In the genomic region with DNA sequence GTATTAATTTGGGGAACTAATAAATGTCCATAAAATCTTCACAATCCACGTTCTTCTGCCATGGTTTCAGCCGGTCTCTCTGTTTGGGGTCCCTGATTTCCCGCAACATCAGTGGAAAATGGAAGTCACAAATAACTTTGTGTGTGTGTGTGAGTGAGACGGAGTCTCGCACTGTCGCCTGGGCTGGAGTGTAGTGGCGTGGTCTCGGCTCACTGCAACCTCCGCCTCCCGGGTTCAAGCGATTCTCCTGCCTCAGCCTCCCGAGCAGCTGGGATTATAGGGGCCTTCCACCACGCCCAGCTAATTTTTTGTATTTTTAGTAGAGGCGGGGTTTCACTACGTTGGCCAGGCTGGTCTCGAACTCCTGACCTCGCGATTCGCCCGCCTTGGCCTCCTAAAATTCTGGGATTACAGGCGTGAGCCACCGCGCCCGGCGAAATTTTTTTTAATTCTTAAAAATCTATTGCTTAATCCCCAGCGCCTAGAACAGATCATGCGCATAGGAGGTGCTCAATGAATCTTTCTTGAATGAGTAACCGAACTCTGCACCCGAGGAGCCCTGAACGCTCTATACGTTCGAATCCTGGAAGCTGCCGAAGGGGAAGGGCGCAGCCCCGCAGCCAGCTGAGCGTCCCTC, we compare ENCODE assay signal across 1 cellular context.
TF ChIP-seq lines count a peak whose summit lies in the region.

No MANE protein-coding gene starts in this region.

TF ChIP-seq in H1, 55 proteins besides CTCF, POLR2A, EP300 and RAD21:
- peak; percentile 49 for TF ChIP-seq SAP30 (IDR thresholded peaks at IDR 0.05; ENCODE audit: insufficient read depth, insufficient replicate concordance, low read length)
- 0 out of 2 replicates have a peak, but pooled peaks have one; percentile 3 for TF ChIP-seq TAF1 (IDR thresholded peaks at IDR 0.05; ENCODE audit: low read depth, low read length)
